In the genomic region with DNA sequence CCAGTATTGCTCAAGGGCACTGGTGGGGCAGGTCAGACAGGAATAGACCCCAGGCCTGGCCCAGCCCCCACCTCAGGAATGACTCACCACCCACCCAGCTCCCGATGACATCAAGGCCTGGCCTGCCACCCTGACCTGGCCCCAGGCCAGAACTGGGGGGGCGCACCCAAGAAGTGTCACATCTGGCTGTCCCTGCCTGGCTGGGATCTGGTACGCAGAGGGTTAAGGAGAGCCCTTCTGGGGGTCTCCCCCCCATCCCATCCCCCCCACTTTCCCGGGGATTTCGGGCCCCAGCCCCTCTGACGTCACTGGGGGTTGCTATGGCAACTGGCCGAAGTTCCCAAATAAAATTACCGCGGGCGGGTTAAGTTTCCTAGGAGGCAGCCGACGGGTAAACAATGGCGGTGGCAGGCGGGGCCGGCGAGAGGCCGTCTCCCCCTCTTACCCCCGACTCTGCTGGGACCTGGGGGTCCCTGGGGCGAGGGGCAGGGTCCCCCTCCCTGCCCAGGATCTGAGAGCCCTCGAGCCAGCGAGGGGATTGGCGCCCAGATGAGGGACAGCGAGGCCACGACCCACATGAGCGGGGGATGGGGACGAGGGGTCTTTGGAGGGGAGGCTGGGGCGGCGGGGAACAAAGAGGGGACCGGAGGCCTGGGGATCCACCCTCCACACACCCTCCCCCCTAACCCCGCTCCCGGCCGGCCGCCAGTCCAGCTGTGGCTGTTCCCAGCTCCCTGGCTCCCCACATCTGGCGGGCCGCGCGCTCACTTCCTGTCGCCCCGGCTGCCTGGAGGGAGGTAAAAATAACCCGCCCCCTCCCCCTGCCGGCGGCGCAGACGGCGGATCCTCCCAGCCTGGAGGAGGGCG, we compare ENCODE assay signal across 8 cellular contexts. TPM values are rescaled to one million over a fixed set of nuclear protein-coding genes. Genes with fewer than 3 reads are reported as not detected.
DNase-seq lines count a peak whose midpoint lies in the region; ATAC-seq and TF ChIP-seq lines count a peak whose summit lies in the region.

No MANE protein-coding gene starts in this region.

- peak overlapping the region; percentile 100 for H3K27ac Mint-ChIP-seq in chondrocyte (ENCODE audit: unreplicated experiment)

- DNase-seq in NCI-H1436 (lab: John Stamatoyannopoulos, UW) (peak; percentile 88), NCI-H1436 treated with DMSO at 0.1 percent for 48 hours (lab: John Stamatoyannopoulos, UW) (no peak), NCI-H2227 treated with DMSO at 0.1 percent for 48 hours (lab: John Stamatoyannopoulos, UW) (peak; percentile 64), chondrocyte (ENCODE audit: low spot score) (no peak)
- peak; percentile 82 for DNase-seq in activated CD4-positive, CD25-positive, alpha-beta regulatory T cell treated with anti-CD3 and anti-CD28 coated beads, Interleukin-2, amount 50 U/mL, for 72 hours
- peak; percentile 60 to 86 (median 70) for DNase-seq in stimulated activated CD4-positive, alpha-beta T cell treated with anti-CD3 and anti-CD28 coated beads, Interleukin-1b, Interleukin-23, amount 100 ng/mL, for 24 hours (ENCODE audit: low read depth in 4 of 4, low spot score in 1 of 4)

- H3K27me3 Mint-ChIP-seq in chondrocyte (ENCODE audit: low read depth): no peaks in the 10 kb centered on the region

- H3K4me1 Mint-ChIP-seq in chondrocyte (ENCODE audit: low read depth): peaks cover 66% of the 10 kb centered on the region

- H3K27ac ChIP-seq in layer of hippocampus (ENCODE audit: low read depth, low read length): peak overlapping the region; percentile 99

- peak overlapping the region; percentile 55 for H3K4me3 Mint-ChIP-seq in chondrocyte (ENCODE audit: unreplicated experiment)

- peak; percentile 26 for ATAC-seq in HG03095 (IDR thresholded peaks at IDR 0.05; ENCODE audit: unreplicated experiment)

- TF ChIP-seq CTCF in chondrocyte (IDR thresholded peaks at IDR 0.05): peak; percentile 57

- H3K27me3 ChIP-seq in layer of hippocampus (ENCODE audit: control insufficient read depth, insufficient read depth, low read length): no peaks in the 10 kb centered on the region

- no peaks in the 10 kb centered on the region for H3K9me3 Mint-ChIP-seq in chondrocyte (ENCODE audit: low read depth)

- H3K36me3 Mint-ChIP-seq in chondrocyte (ENCODE audit: low read depth): peaks cover 2% of the 10 kb centered on the region

RNA-seq across cellular contexts. Expression of a gene that starts 29.7 kb away (rescaled TPM):
- 4.4 to 6.7 TPM (median 4.7 TPM) in 3 replicates for total RNA-seq in chondrocyte

RNA-seq across cellular contexts. Expression of a gene that starts 52.0 kb away (rescaled TPM):
- total RNA-seq in chondrocyte: 6.8 to 10.6 TPM (median 9.5 TPM) in 3 replicates

RNA-seq across cellular contexts. Expression of a gene that starts 58.7 kb away (rescaled TPM):
- total RNA-seq in chondrocyte: 2.9 to 3.5 TPM (median 3.0 TPM) in 3 replicates

RNA-seq across cellular contexts. Expression of a gene that starts 58.7 kb away (rescaled TPM):
- 33.7 to 42.9 TPM (median 35.2 TPM) in 3 replicates for total RNA-seq in chondrocyte

Comparison
In these comparisons a context has a peak if more than half of its experiments do, and no peak if none do; other contexts are left out.
1. DNase-seq: peak in NCI-H1436 (single experiment), NCI-H2227 treated with DMSO at 0.1 percent for 48 hours (single experiment), activated CD4-positive, CD25-positive, alpha-beta regulatory T cell treated with anti-CD3 and anti-CD28 coated beads, Interleukin-2, amount 50 U/mL, for 72 hours (single experiment) and stimulated activated CD4-positive, alpha-beta T cell treated with anti-CD3 and anti-CD28 coated beads, Interleukin-1b, Interleukin-23, amount 100 ng/mL, for 24 hours (4 of 4); none in NCI-H1436 treated with DMSO at 0.1 percent for 48 hours (single experiment) and chondrocyte (single experiment).